Comparison of ENCODE assay signal across 8 cellular contexts in genomic region chr11:65487467-65488272, GRCh38. TPM values are rescaled to one million over a fixed set of nuclear protein-coding genes. Genes with fewer than 3 reads are reported as not detected.
DNase-seq lines count a peak whose midpoint lies in the region; ATAC-seq, FAIRE-seq and TF ChIP-seq lines count a peak whose summit lies in the region.

No MANE protein-coding gene starts in this region.

- no peaks in the 10 kb centered on the region for H3K27me3 Mint-ChIP-seq in mesothelial cell of epicardium (ENCODE audit: low read depth)

- no peaks in the 10 kb centered on the region for H3K36me3 Mint-ChIP-seq in mesothelial cell of epicardium

- peak; percentile 16; the same call in 1 of the 3 replicates for ATAC-seq in DND-41 (ENCODE audit: insufficient read depth, low read depth)
- no peak for ATAC-seq in HG03095 (IDR thresholded peaks at IDR 0.05; ENCODE audit: unreplicated experiment)

- peaks cover 70% of the 10 kb centered on the region for H3K4me1 Mint-ChIP-seq in mesothelial cell of epicardium

- H3K4me2 ChIP-seq in DND-41 (ENCODE audit: insufficient read depth, low read length): no peak overlapping the region

- H3K27me3 ChIP-seq in DND-41 (ENCODE audit: insufficient read depth, low read length, poor library complexity): no peaks in the 10 kb centered on the region
- H3K27me3 ChIP-seq in esophagus muscularis mucosa: no peaks in the 10 kb centered on the region
- no peaks in the 10 kb centered on the region for H3K27me3 ChIP-seq in thymus (ENCODE audit: control insufficient read depth, insufficient read depth)

- H3K36me3 ChIP-seq in DND-41 (ENCODE audit: insufficient read depth, low read length): no peaks in the 10 kb centered on the region
- H3K36me3 ChIP-seq in esophagus muscularis mucosa: no peaks in the 10 kb centered on the region
- no peaks in the 10 kb centered on the region for H3K36me3 ChIP-seq in thymus (ENCODE audit: control insufficient read depth, insufficient read depth)

- no peaks in the 10 kb centered on the region for H3K79me2 ChIP-seq in DND-41 (ENCODE audit: insufficient read depth, low read length)

- no peaks in the 10 kb centered on the region for H4K20me1 ChIP-seq in DND-41 (ENCODE audit: insufficient read depth, low read length)

- TF ChIP-seq CTCF in DND-41 (IDR thresholded peaks at IDR 0.05; ENCODE audit: borderline replicate concordance, extremely low read depth, low read length, poor library complexity, severe bottlenecking): no peak
- no peak for TF ChIP-seq CTCF in HFF-Myc (IDR thresholded peaks at IDR 0.05; ENCODE audit: low read depth, low read length, missing control alignments)
- no peak for TF ChIP-seq CTCF in esophagus muscularis mucosa (IDR thresholded peaks at IDR 0.05)
- no peak for TF ChIP-seq CTCF in mesothelial cell of epicardium (IDR thresholded peaks at IDR 0.05; ENCODE audit: unreplicated experiment)

- peaks cover 3% of the 10 kb centered on the region; the same call in 1 of the 2 replicates for H3K4me1 ChIP-seq in DND-41 (ENCODE audit: insufficient read depth, low read length)
- H3K4me1 ChIP-seq in esophagus muscularis mucosa: peaks cover 74 to 89% (median 87%) of the 10 kb centered on the region in 4 donors
- peaks cover 21% of the 10 kb centered on the region for H3K4me1 ChIP-seq in thymus (ENCODE audit: control insufficient read depth, insufficient read depth, low read length)

- 3% methylated on average over 17 of the region's 17 CpGs for WGBS in esophagus muscularis mucosa
- 17% methylated on average over 17 of the region's 17 CpGs for WGBS in thymus

- TF ChIP-seq EP300 in esophagus muscularis mucosa (IDR thresholded peaks at IDR 0.05): no peak

- H3K27ac Mint-ChIP-seq in mesothelial cell of epicardium: peak overlapping the region; percentile 100

- H3K4me3 Mint-ChIP-seq in mesothelial cell of epicardium: peak overlapping the region; percentile 32

- TF ChIP-seq POLR2A in esophagus muscularis mucosa (IDR thresholded peaks at IDR 0.05; ENCODE audit: low read depth): no peak

- H2AFZ ChIP-seq in DND-41 (ENCODE audit: low read depth, low read length): no peak overlapping the region

- FAIRE-seq in TTC549 (lab: Jason Lieb, UNC): peak; percentile 96

- DNase-seq in DND-41 (no peak), HFF-Myc (ENCODE audit: extremely low read depth, low read depth) (peak; percentile 100), NCI-H2107 (lab: John Stamatoyannopoulos, UW) (peak; percentile 98), esophagus muscularis mucosa (ENCODE audit: extremely low spot score) (peak; percentile 100), mesothelial cell of epicardium (ENCODE audit: low spot score in 2 of 2, unreplicated experiment in 2 of 2) (peak; percentile 94 to 96)

- no peaks in the 10 kb centered on the region for H3K9me3 ChIP-seq in DND-41 (ENCODE audit: insufficient read depth, low read length, severe bottlenecking)
- no peaks in the 10 kb centered on the region for H3K9me3 ChIP-seq in esophagus muscularis mucosa
- no peaks in the 10 kb centered on the region for H3K9me3 ChIP-seq in thymus (ENCODE audit: control insufficient read depth)

- H3K9ac ChIP-seq in DND-41 (ENCODE audit: low read depth, low read length): no peak overlapping the region

- H3K9me3 Mint-ChIP-seq in mesothelial cell of epicardium: no peaks in the 10 kb centered on the region

- H3K27ac ChIP-seq in DND-41 (ENCODE audit: low read length) (no peak overlapping the region), esophagus muscularis mucosa (replicated peaks in 1 of 4) (peak overlapping the region; percentile 95 to 99 (median 98)), thymus (ENCODE audit: low read depth) (peak overlapping the region; percentile 75)

- H3K4me3 ChIP-seq in DND-41 (ENCODE audit: low read depth in 1 of 2, low read length in 2 of 2): no peak overlapping the region
- H3K4me3 ChIP-seq in HFF-Myc (replicated peaks; ENCODE audit: low read depth, low read length): peak overlapping the region; percentile 6; the same call in 1 of the 2 replicates
- peak overlapping the region; percentile 13 to 46 (median 38) for H3K4me3 ChIP-seq in esophagus muscularis mucosa
- no peak overlapping the region for H3K4me3 ChIP-seq in thymus (ENCODE audit: low read length)

- intact Hi-C loops in esophagus muscularis mucosa (cut with DNase I): no loop called here

RNA-seq across cellular contexts. Expression of gene MALAT1, which starts 11.2 kb away (rescaled TPM):
- total RNA-seq in esophagus muscularis mucosa (over 10,000 TPM in 1 of 4 donors, 1,000 to 10,000 TPM in 3; 2,724 to 15,405 (median 5,373) TPM), mesothelial cell of epicardium (15,343 to 16,172 TPM (median 16,018 TPM) in 3 replicates)
- 682 TPM for polyA plus RNA-seq in thymus

RNA-seq across cellular contexts. Expression of gene SCYL1, which starts 37.2 kb away (rescaled TPM):
- total RNA-seq in esophagus muscularis mucosa (100 to 1,000 TPM in 2 of 4 donors, 10 to 100 TPM in 2; 74.3 to 115 (median 104) TPM), mesothelial cell of epicardium (83.4 to 91.1 TPM (median 89.5 TPM) in 3 replicates)
- 68.1 TPM for polyA plus RNA-seq in thymus

Comparison
In these comparisons a context has a peak if more than half of its experiments do, and no peak if none do; other contexts are left out.
1. H3K4me3 ChIP-seq: peak in HFF-Myc (single experiment) and esophagus muscularis mucosa (4 of 4); none in DND-41 (0 of 2) and thymus (single experiment).